8 cellular contexts compared by ENCODE assay signal in the genomic region with DNA sequence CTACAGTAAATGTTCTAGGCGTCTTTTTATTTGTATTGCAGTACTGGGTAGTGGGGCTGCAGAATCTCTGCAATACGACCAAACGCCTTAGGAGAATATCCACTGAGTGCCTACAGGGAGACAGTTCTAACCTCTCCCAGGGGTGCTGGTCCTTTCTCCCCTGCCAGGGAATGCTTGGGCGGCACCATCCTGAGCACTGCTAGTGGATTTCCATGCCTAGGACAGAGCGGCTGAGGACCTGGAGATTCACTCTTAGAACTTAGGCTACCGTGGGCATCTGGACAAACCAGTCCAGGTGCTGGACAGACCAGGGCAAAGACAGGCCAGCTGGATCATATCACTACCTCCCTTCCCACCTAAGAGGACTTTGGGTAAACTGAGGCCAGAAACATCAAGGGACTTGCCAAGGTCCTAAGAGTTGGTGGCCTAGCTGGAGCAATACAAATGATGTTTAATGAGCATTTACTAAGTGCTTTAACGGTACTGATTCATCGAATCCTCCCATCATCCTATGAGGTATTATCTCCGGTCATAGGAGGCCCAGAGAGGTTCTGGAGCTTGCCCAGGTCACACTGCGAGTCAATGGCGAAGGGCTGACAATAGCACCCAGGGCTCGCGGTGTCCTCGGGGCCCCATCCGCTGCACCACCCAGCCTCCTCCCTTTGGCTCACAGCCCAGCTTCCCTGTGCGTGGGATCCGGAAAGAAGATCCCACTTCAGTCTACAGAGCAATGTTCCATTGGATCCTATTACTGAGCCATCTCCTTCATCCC. TPM values are rescaled to one million over a fixed set of nuclear protein-coding genes. Genes with fewer than 3 reads are reported as not detected.
DNase-seq lines count a peak whose midpoint lies in the region; ATAC-seq, FAIRE-seq and TF ChIP-seq lines count a peak whose summit lies in the region.

No MANE protein-coding gene starts in this region.

- H3K27me3 ChIP-seq in BJ (ENCODE audit: control insufficient read depth, insufficient read depth, low read length) (no peaks in the 10 kb centered on the region), SJSA1 (replicated peaks) (no peaks in the 10 kb centered on the region)

- H3K4me3 ChIP-seq in BJ (ENCODE audit: low read depth, low read length) (peak overlapping the region; percentile 80), SJSA1 (peak overlapping the region; percentile 77), epithelial cell of esophagus (ENCODE audit: low read length) (peak overlapping the region; percentile 57)

- ATAC-seq in HG03135 (IDR thresholded peaks at IDR 0.05; ENCODE audit: unreplicated experiment): no peak
- no peak for ATAC-seq in GM21360 (IDR thresholded peaks at IDR 0.05; ENCODE audit: unreplicated experiment)

- no peak for TF ChIP-seq POLR2A in H54 (IDR thresholded peaks at IDR 0.05; ENCODE audit: low read depth, low read length)

- 0 out of 2 replicates have a peak overlapping the region, but pooled peaks have one; percentile 23 for H3K27ac ChIP-seq in SJSA1

- H3K9me3 ChIP-seq in SJSA1 (replicated peaks): no peaks in the 10 kb centered on the region

- H3K36me3 ChIP-seq in BJ (ENCODE audit: control insufficient read depth, insufficient read depth, low read length) (peaks cover 5% of the 10 kb centered on the region), SJSA1 (peaks cover 29% of the 10 kb centered on the region)

- TF ChIP-seq CTCF in BJ (IDR thresholded peaks at IDR 0.05; ENCODE audit: insufficient read depth, low read depth, low read length) (no peak), epithelial cell of esophagus (IDR thresholded peaks at IDR 0.05; ENCODE audit: insufficient read depth, low read depth, low read length, missing control alignments) (no peak)

- DNase-seq in BJ (ENCODE audit: low read depth) (no peak), H54 (ENCODE audit: insufficient read length, low spot score) (peak; percentile 49), SJSA1 (ENCODE audit: low read depth in 1 of 2, low spot score in 2 of 2) (peak in 1 of 2 experiments; percentile 24), epithelial cell of esophagus (ENCODE audit: low read depth) (peak; percentile 30), myocyte (ENCODE audit: low read depth) (peak; percentile 41), NCI-H187 treated with DMSO at 0.1 percent for 48 hours (lab: John Stamatoyannopoulos, UW) (no peak)

- POLR2A ChIA-PET in BJ (lab: Charles Lee): no interaction called here

- peaks cover 7% of the 10 kb centered on the region; the same call in 1 of the 2 replicates for H3K4me1 ChIP-seq in SJSA1 (replicated peaks)

- CTCF ChIA-PET in BJ (lab: Yijun Ruan, JAX): interaction anchor here (0.8 to 1.9 kb wide), 3 partner anchors 13 to 170 kb away, joined by 3 to 5 read pairs (median 4); no protein-coding TSS in a partner anchor

- no peak for FAIRE-seq in H54 (lab: Jason Lieb, UNC)

RNA-seq across cellular contexts. Expression of gene TMEM44, which starts 0.8 kb away (rescaled TPM):
- 11.7 and 17.7 TPM in 2 replicates for polyA plus RNA-seq in BJ (2011; rRNA removed)
- 8.9 and 9.6 TPM in 2 replicates for polyA minus RNA-seq in BJ (2011; rRNA and poly(A)+ RNA removed)
- total RNA-seq in SJSA1 (2014; rRNA removed; shearing (Covaris generic)): 12.2 and 18.2 TPM in 2 replicates
- 16.7 and 21.1 TPM in 2 replicates for total RNA-seq in myocyte
- polyA plus RNA-seq in myocyte (2012): 16.7 TPM

RNA-seq across cellular contexts. Expression of gene LSG1, which starts 39.6 kb away (rescaled TPM):
- 23.9 and 35.4 TPM in 2 replicates for polyA plus RNA-seq in BJ (2011; rRNA removed)
- 21.9 and 35.2 TPM in 2 replicates for polyA minus RNA-seq in BJ (2011; rRNA and poly(A)+ RNA removed)
- 20.6 and 36.3 TPM in 2 replicates for total RNA-seq in SJSA1 (2014; rRNA removed; shearing (Covaris generic))
- total RNA-seq in myocyte: 32.1 and 32.6 TPM in 2 replicates
- polyA plus RNA-seq in myocyte (2012): 26.5 TPM

RNA-seq across cellular contexts. Expression of gene FAM43A, which starts 53.3 kb away (rescaled TPM):
- 12.2 and 14.6 TPM in 2 replicates for polyA plus RNA-seq in BJ (2011; rRNA removed)
- polyA minus RNA-seq in BJ (2011; rRNA and poly(A)+ RNA removed): 3.9 and 4.6 TPM in 2 replicates
- total RNA-seq in SJSA1 (2014; rRNA removed; shearing (Covaris generic)): 14.2 and 17.6 TPM in 2 replicates
- total RNA-seq in myocyte: 2.2 and 2.9 TPM in 2 replicates
- polyA plus RNA-seq in myocyte (2012): 0.43 TPM

Comparison
In these comparisons a context has a peak if more than half of its experiments do, and no peak if none do; other contexts are left out.
1. DNase-seq: peak in H54 (single experiment), epithelial cell of esophagus (single experiment) and myocyte (single experiment); none in BJ (single experiment) and NCI-H187 treated with DMSO at 0.1 percent for 48 hours (single experiment).
2. Peak in every context shown above with its lines, with median percentiles within 50 percentile points of each other: H3K4me3 ChIP-seq.